9 cellular contexts compared by ENCODE assay signal in genomic region chr14:37594238-37594915, GRCh38. TPM values are rescaled to one million over a fixed set of nuclear protein-coding genes. Genes with fewer than 3 reads are reported as not detected.
DNase-seq lines count a peak whose midpoint lies in the region; ATAC-seq and TF ChIP-seq lines count a peak whose summit lies in the region.
"Had no signal": no experiment of that assay in that cellular context is flagged by ENCODE, and none has a peak within 500 bp of the region (broad histone marks: within the 10 kb centered on the region; RNA-seq: fewer than 3 reads in every experiment).

No MANE protein-coding gene starts in this region.

- H3K36me3 ChIP-seq in psoas muscle (ENCODE audit: insufficient read depth in 1 of 2, low read depth in 1 of 2): no peaks in the 10 kb centered on the region

- peak in 1 of 4 donors; percentile 6 for ATAC-seq in psoas muscle

- peaks cover 5 to 98% (median 56%) of the 10 kb centered on the region in 3 donors for H3K27me3 ChIP-seq in psoas muscle (ENCODE audit: insufficient read depth in 3 of 3, low read length in 2 of 3)

- peak; percentile 49 for TF ChIP-seq CTCF in psoas muscle (IDR thresholded peaks at IDR 0.05)

- DNase-seq in D341Med (ENCODE audit: low spot score): peak; percentile 80
- DNase-seq in HS-5 (ENCODE audit: low read depth): peak; percentile 53
- DNase-seq in NCI-H524 treated with DMSO at 0.1 percent for 48 hours (lab: John Stamatoyannopoulos, UW): peak; percentile 67
- no peak for DNase-seq in activated T-helper 1 cell treated with anti-CD3 and anti-CD28 coated beads, Interleukin-12 subunit alpha, Interleukin-12 subunit beta, Interleukin-2, Interleukin-4 antibody, amounts not matched to agents 30 ng/mL and 10 ng/mL and 1 ng/mL, durations not matched to agents 14 hours and 24 hours and 36 hours (ENCODE audit: low spot score)
- peak; percentile 83 for DNase-seq in glomerular visceral epithelial cell (ENCODE audit: extremely low spot score)
- no peak for DNase-seq in psoas muscle
- DNase-seq in cortex of kidney (lab: John Stamatoyannopoulos, UW): no peak
- no peak for DNase-seq in hippocampal formation (lab: John Stamatoyannopoulos, UW)

- H3K4me3 Mint-ChIP-seq in activated T-helper 1 cell treated with anti-CD3 and anti-CD28 coated beads, Interleukin-12 subunit alpha, Interleukin-12 subunit beta, Interleukin-2, Interleukin-4 antibody, amounts not matched to agents 30 ng/mL and 10 ng/mL and 1 ng/mL, durations not matched to agents 14 hours and 24 hours and 36 hours: peak overlapping the region; percentile 74

- H3K9me3 ChIP-seq in psoas muscle: no peaks in the 10 kb centered on the region

- H3K27me3 Mint-ChIP-seq in activated T-helper 1 cell treated with anti-CD3 and anti-CD28 coated beads, Interleukin-12 subunit alpha, Interleukin-12 subunit beta, Interleukin-2, Interleukin-4 antibody, amounts not matched to agents 30 ng/mL and 10 ng/mL and 1 ng/mL, durations not matched to agents 14 hours and 24 hours and 36 hours (ENCODE audit: insufficient read depth): peaks cover 72% of the 10 kb centered on the region

- H3K4me3 ChIP-seq in psoas muscle: peak overlapping the region; percentile 62

- peaks cover 13% of the 10 kb centered on the region for H3K4me1 Mint-ChIP-seq in activated T-helper 1 cell treated with anti-CD3 and anti-CD28 coated beads, Interleukin-12 subunit alpha, Interleukin-12 subunit beta, Interleukin-2, Interleukin-4 antibody, amounts not matched to agents 30 ng/mL and 10 ng/mL and 1 ng/mL, durations not matched to agents 14 hours and 24 hours and 36 hours (ENCODE audit: low read depth)

- intact Hi-C loops in activated T-helper 1 cell treated with anti-CD3 and anti-CD28 coated beads, Interleukin-12 subunit alpha, Interleukin-12 subunit beta, Interleukin-2, Interleukin-4 antibody, amounts not matched to agents 30 ng/mL and 10 ng/mL and 1 ng/mL, durations not matched to agents 14 hours and 24 hours and 36 hours (cut with micrococcal nuclease): loop anchor here (2.0 to 5.0 kb wide), 3 partner anchors 663 to 1087 kb away; partner anchors contain the start of gene CLEC14A
- intact Hi-C loops in psoas muscle (cut with DNase I): loop anchor here in 1 of 2 donors (10.0 kb wide), 1 partner anchor 350 kb away; no protein-coding TSS in a partner anchor

- H3K27ac ChIP-seq in psoas muscle: no peak overlapping the region

- H3K4me1 ChIP-seq in psoas muscle: peaks cover 29% of the 10 kb centered on the region

- peak overlapping the region; percentile 73 for H3K27ac Mint-ChIP-seq in activated T-helper 1 cell treated with anti-CD3 and anti-CD28 coated beads, Interleukin-12 subunit alpha, Interleukin-12 subunit beta, Interleukin-2, Interleukin-4 antibody, amounts not matched to agents 30 ng/mL and 10 ng/mL and 1 ng/mL, durations not matched to agents 14 hours and 24 hours and 36 hours

- peaks cover 2% of the 10 kb centered on the region for H3K36me3 Mint-ChIP-seq in activated T-helper 1 cell treated with anti-CD3 and anti-CD28 coated beads, Interleukin-12 subunit alpha, Interleukin-12 subunit beta, Interleukin-2, Interleukin-4 antibody, amounts not matched to agents 30 ng/mL and 10 ng/mL and 1 ng/mL, durations not matched to agents 14 hours and 24 hours and 36 hours (ENCODE audit: low read depth)

- H3K9me3 Mint-ChIP-seq in activated T-helper 1 cell treated with anti-CD3 and anti-CD28 coated beads, Interleukin-12 subunit alpha, Interleukin-12 subunit beta, Interleukin-2, Interleukin-4 antibody, amounts not matched to agents 30 ng/mL and 10 ng/mL and 1 ng/mL, durations not matched to agents 14 hours and 24 hours and 36 hours: peaks cover 8% of the 10 kb centered on the region

- WGBS in psoas muscle, 3 donors: 1 to 2% (median 2%) methylated on average over 44 to 54 of the region's 54 CpGs

RNA-seq across cellular contexts. Expression of gene FOXA1, which starts 0.7 kb away (rescaled TPM):
- total RNA-seq in activated T-helper 1 cell treated with anti-CD3 and anti-CD28 coated beads, Interleukin-12 subunit alpha, Interleukin-12 subunit beta, Interleukin-2, Interleukin-4 antibody, amounts not matched to agents 30 ng/mL and 10 ng/mL and 1 ng/mL, durations not matched to agents 14 hours and 24 hours and 36 hours: 0.31 TPM in 1 of 2 replicates, not detected in the other
- total RNA-seq in psoas muscle: not detected
- under 1 TPM in 1 of 3 donors, not detected in 2; 0.01 TPM for polyA plus RNA-seq in psoas muscle

RNA-seq across cellular contexts. Expression of gene TTC6, which starts 1.1 kb away (rescaled TPM):
- total RNA-seq in activated T-helper 1 cell treated with anti-CD3 and anti-CD28 coated beads, Interleukin-12 subunit alpha, Interleukin-12 subunit beta, Interleukin-2, Interleukin-4 antibody, amounts not matched to agents 30 ng/mL and 10 ng/mL and 1 ng/mL, durations not matched to agents 14 hours and 24 hours and 36 hours: not detected in 2 replicates
- not detected for total RNA-seq in psoas muscle
- not detected for polyA plus RNA-seq in psoas muscle
- total RNA-seq: activated CD8-positive, alpha-beta memory T cell treated with anti-CD3 and anti-CD28 coated beads for 36 hours had no signal

Comparison
In these comparisons a context has a peak if more than half of its experiments do, and no peak if none do; other contexts are left out.
1. DNase-seq: peak in D341Med (single experiment), HS-5 (single experiment), NCI-H524 treated with DMSO at 0.1 percent for 48 hours (single experiment) and glomerular visceral epithelial cell (single experiment); none in activated T-helper 1 cell treated with anti-CD3 and anti-CD28 coated beads, Interleukin-12 subunit alpha, Interleukin-12 subunit beta, Interleukin-2, Interleukin-4 antibody, amounts not matched to agents 30 ng/mL and 10 ng/mL and 1 ng/mL, durations not matched to agents 14 hours and 24 hours and 36 hours (single experiment), psoas muscle (0 of 2), cortex of kidney (single experiment) and hippocampal formation (0 of 2).